ENCODE assay signal across 8 cellular contexts in genomic region chr12:71662861-71663560, GRCh38. TPM values are rescaled to one million over a fixed set of nuclear protein-coding genes. Genes with fewer than 3 reads are reported as not detected.
DNase-seq lines count a peak whose midpoint lies in the region; ATAC-seq and TF ChIP-seq lines count a peak whose summit lies in the region.

No MANE protein-coding gene starts in this region.

- peak overlapping the region; percentile 85 for H3K27ac ChIP-seq in foreskin keratinocyte
- peak overlapping the region; percentile 98 for H3K27ac ChIP-seq in substantia nigra (ENCODE audit: low read depth, low read length, poor library complexity, severe bottlenecking)

- no peak for TF ChIP-seq CTCF in foreskin keratinocyte (conservative IDR thresholded peaks at IDR 0.05)

- peak; percentile 54 for DNase-seq in Ammon's horn (ENCODE audit: low spot score)
- peak; percentile 61 for DNase-seq in RPMI8226
- DNase-seq in activated effector memory CD4-positive, alpha-beta T cell treated with anti-CD3 and anti-CD28 coated beads, Interleukin-2, amount 50 U/mL, for 16 hours: peak; percentile 90
- DNase-seq in foreskin keratinocyte: peak; percentile 58 to 71
- DNase-seq in nucleus accumbens (lab: John Stamatoyannopoulos, UW): peak in 41 of 56 donors; percentile 8 to 79 (median 57)
- DNase-seq in substantia nigra (lab: John Stamatoyannopoulos, UW): peak in 39 of 49 donors; percentile 2 to 78 (median 56)

- ATAC-seq in HG03378 (IDR thresholded peaks at IDR 0.05; ENCODE audit: unreplicated experiment) (peak; percentile 27), foreskin keratinocyte (peak; percentile 60)

- peak; percentile 51 for TF ChIP-seq POLR2A in GM19099 (IDR thresholded peaks at IDR 0.05; ENCODE audit: extremely low read depth, insufficient read length, low read depth)

- H3K4me1 ChIP-seq in foreskin keratinocyte: no peaks in the 10 kb centered on the region

- H3K27me3 ChIP-seq in foreskin keratinocyte: no peaks in the 10 kb centered on the region

RNA-seq across cellular contexts. Expression of gene ZFC3H1, which starts 0.6 kb away (rescaled TPM):
- total RNA-seq in foreskin keratinocyte: 17.6 and 22.2 TPM in 2 replicates
- polyA plus RNA-seq in foreskin keratinocyte: 10.3 and 10.6 TPM in 2 replicates

RNA-seq across cellular contexts. Expression of gene THAP2, which starts 1.1 kb away (rescaled TPM):
- 2.2 and 2.7 TPM in 2 replicates for total RNA-seq in foreskin keratinocyte
- polyA plus RNA-seq in foreskin keratinocyte: 3.1 and 3.3 TPM in 2 replicates

RNA-seq across cellular contexts. Expression of gene TMEM19, which starts 22.9 kb away (rescaled TPM):
- 17.3 and 18.6 TPM in 2 replicates for total RNA-seq in foreskin keratinocyte
- 6.5 and 9.5 TPM in 2 replicates for polyA plus RNA-seq in foreskin keratinocyte

Comparison
In these comparisons a context has a peak if more than half of its experiments do, and no peak if none do; other contexts are left out.
1. Peak in every context shown above with its lines: DNase-seq, ATAC-seq and H3K27ac ChIP-seq.